17 cellular contexts compared by ENCODE assay signal in genomic region chr16:55275869-55276268, GRCh38. TPM values are rescaled to one million over a fixed set of nuclear protein-coding genes. Genes with fewer than 3 reads are reported as not detected.
DNase-seq lines count a peak whose midpoint lies in the region; TF ChIP-seq lines count a peak whose summit lies in the region.
"Had no signal": no experiment of that assay in that cellular context is flagged by ENCODE, and none has a peak within 500 bp of the region (broad histone marks: within the 10 kb centered on the region; RNA-seq: fewer than 3 reads in every experiment).

No MANE protein-coding gene starts in this region.

- H3K36me3 ChIP-seq in esophagus (ENCODE audit: control insufficient read depth in 2 of 2, insufficient read depth in 2 of 2, low read length in 1 of 2) (no peaks in the 10 kb centered on the region), thymus (ENCODE audit: control insufficient read depth, insufficient read depth) (no peaks in the 10 kb centered on the region)
- H3K36me3 ChIP-seq: BE2C had no signal

- no peak overlapping the region for H3K4me3 Mint-ChIP-seq in Calu3 (ENCODE audit: low read depth, unreplicated experiment)
- H3K4me3 Mint-ChIP-seq: CD4-positive, CD25-positive, alpha-beta regulatory T cell; GM23338 had no signal

- no TSS peak for BruUV-seq in Calu3 (replicated peaks; lab: Mats Ljungman, UMichigan)

- H3K27me3 Mint-ChIP-seq in Calu3 (ENCODE audit: unreplicated experiment), result peaks cover 16% of the 10 kb centered on the region
- H3K27me3 Mint-ChIP-seq: CD4-positive, CD25-positive, alpha-beta regulatory T cell had no signal

- WGBS in esophagus, 2 donors, result 54 to 64% methylated on average over 6 of the region's 6 CpGs
- 88% methylated on average over 6 of the region's 6 CpGs for WGBS in thymus

- intact Hi-C loops in Calu3 (cut with micrococcal nuclease; ENCODE audit: unreplicated experiment), result no loop called here

- H3K27ac Mint-ChIP-seq in Calu3 (ENCODE audit: unreplicated experiment), result no peak overlapping the region
- H3K27ac Mint-ChIP-seq: CD4-positive, CD25-positive, alpha-beta regulatory T cell; GM23338 had no signal

- H3K27me3 ChIP-seq in esophagus (ENCODE audit: control insufficient read depth in 1 of 2, insufficient read depth in 2 of 2, low read length in 2 of 2) (no peaks in the 10 kb centered on the region), thymus (ENCODE audit: control insufficient read depth, insufficient read depth) (no peaks in the 10 kb centered on the region)
- H3K27me3 ChIP-seq: BE2C had no signal

- peaks cover 2% of the 10 kb centered on the region for H3K9me3 Mint-ChIP-seq in Calu3 (ENCODE audit: low read depth, unreplicated experiment)
- H3K9me3 Mint-ChIP-seq: GM23338 had no signal

- CTCF ChIA-PET in Calu3 (lab: Charles Lee), result no interaction called here

- H3K4me1 ChIP-seq in esophagus (ENCODE audit: control insufficient read depth in 2 of 2, insufficient read depth in 2 of 2, low read length in 1 of 2) (peaks cover 5 to 9% of the 10 kb centered on the region in 2 donors), thymus (ENCODE audit: control insufficient read depth, insufficient read depth, low read length) (no peaks in the 10 kb centered on the region)
- H3K4me1 ChIP-seq: BE2C, Caco-2 had no signal

- H3K27ac ChIP-seq in esophagus (ENCODE audit: low read depth in 2 of 2, low read length in 1 of 2) (peak overlapping the region; percentile 88 to 99), thymus (ENCODE audit: low read depth) (peak overlapping the region; percentile 42)

- no peak for TF ChIP-seq CTCF in Calu3 (IDR thresholded peaks at IDR 0.05; ENCODE audit: unreplicated experiment)

- DNase-seq in left kidney (ENCODE audit: low read depth, low spot score) (peak; percentile 11), NCI-H510A (lab: John Stamatoyannopoulos, UW) (no peak), NCI-H226 (no peak), Calu3 (no peak)
- DNase-seq: ACHN; BE2C; C1 segment of cervical spinal cord; Caco-2; CD4-positive, CD25-positive, alpha-beta regulatory T cell; DMS153; DMS79; GDM1; H7; IMR-90 had no signal

- no peak overlapping the region for H3K4me3 ChIP-seq in esophagus (ENCODE audit: low read depth in 1 of 2, low read length in 2 of 2)
- H3K4me3 ChIP-seq in thymus (ENCODE audit: low read length), result no peak overlapping the region
- H3K4me3 ChIP-seq: GM23338 had no signal

- H3K4me1 Mint-ChIP-seq in Calu3 (ENCODE audit: low read depth, unreplicated experiment), result no peaks in the 10 kb centered on the region
- H3K4me1 Mint-ChIP-seq: CD4-positive, CD25-positive, alpha-beta regulatory T cell had no signal

- H3K9me3 ChIP-seq in esophagus (ENCODE audit: control insufficient read depth in 2 of 2, insufficient read depth in 1 of 2, low read depth in 1 of 2, low read length in 1 of 2) (peaks cover 0 to 4% of the 10 kb centered on the region in 2 donors), thymus (ENCODE audit: control insufficient read depth) (no peaks in the 10 kb centered on the region)
- H3K9me3 ChIP-seq: BE2C, Caco-2 had no signal

- H3K36me3 Mint-ChIP-seq in Calu3 (ENCODE audit: insufficient read depth, unreplicated experiment), result no peaks in the 10 kb centered on the region
- H3K36me3 Mint-ChIP-seq: CD4-positive, CD25-positive, alpha-beta regulatory T cell had no signal

RNA-seq across cellular contexts. Expression of gene IRX6, which starts 48.1 kb away (rescaled TPM):
- polyA plus RNA-seq in esophagus (under 1 TPM; 0.14 to 0.75 TPM), thymus (1.1 TPM)
- not detected in 2 replicates for total RNA-seq in Calu3 (2022)
- total RNA-seq: Caco-2; CD4-positive, CD25-positive, alpha-beta regulatory T cell; GM23338; H7; IMR-90 had no signal
- polyA plus RNA-seq: CD4-positive, CD25-positive, alpha-beta regulatory T cell; IMR-90 had no signal
